In genomic region chr7:77536017-77536412, GRCh38 we compare ENCODE assay signal across 8 cellular contexts. TPM values are rescaled to one million over a fixed set of nuclear protein-coding genes. Genes with fewer than 3 reads are reported as not detected.
DNase-seq lines count a peak whose midpoint lies in the region; ATAC-seq and TF ChIP-seq lines count a peak whose summit lies in the region.

No MANE protein-coding gene starts in this region.

- CTCF ChIA-PET in naive thymus-derived CD4-positive, alpha-beta T cell (lab: Charles Lee) = interaction anchor here (0.7 kb wide), 1 partner anchor 289 kb away, joined by 4 read pairs; no protein-coding TSS in a partner anchor

- peak overlapping the region; percentile 86 for H3K4me3 ChIP-seq in AG09309 (ENCODE audit: control insufficient read depth, low read depth, low read length)
- peak overlapping the region; percentile 62 for H3K4me3 ChIP-seq in Jurkat, Clone E6-1 (ENCODE audit: low read length)
- peak overlapping the region; percentile 90 for H3K4me3 ChIP-seq in coronary artery
- peak overlapping the region; percentile 100 for H3K4me3 ChIP-seq in naive thymus-derived CD4-positive, alpha-beta T cell (ENCODE audit: low read length)

- peaks cover 0 to 8% (median 0%) of the 10 kb centered on the region in 3 experiments for H3K36me3 ChIP-seq in naive thymus-derived CD4-positive, alpha-beta T cell (ENCODE audit: control insufficient read depth in 2 of 3, insufficient read depth in 3 of 3, low read length in 3 of 3)

- peaks cover 0 to 1% (median 0%) of the 10 kb centered on the region in 11 donors for H3K9me3 Mint-ChIP-seq in naive thymus-derived CD4-positive, alpha-beta T cell

- DNase-seq in AG09309 (ENCODE audit: low read depth) = no peak
- no peak for DNase-seq in Jurkat, Clone E6-1 (ENCODE audit: low read depth, low spot score)
- no peak for DNase-seq in coronary artery (ENCODE audit: low spot score)
- no peak for DNase-seq in naive thymus-derived CD4-positive, alpha-beta T cell
- DNase-seq in RPMI8226 = no peak
- no peak for DNase-seq in ureter (ENCODE audit: low spot score)

- no peak for ATAC-seq in naive thymus-derived CD4-positive, alpha-beta T cell
- ATAC-seq in GM21723 (IDR thresholded peaks at IDR 0.05; ENCODE audit: unreplicated experiment) (no peak), HG03354 (IDR thresholded peaks at IDR 0.05; ENCODE audit: poor library complexity, severe bottlenecking, unreplicated experiment) (no peak)

- peaks cover 6 to 36% (median 22%) of the 10 kb centered on the region in 7 donors for H3K4me1 Mint-ChIP-seq in naive thymus-derived CD4-positive, alpha-beta T cell

- no peaks in the 10 kb centered on the region for H3K27me3 ChIP-seq in naive thymus-derived CD4-positive, alpha-beta T cell (ENCODE audit: control insufficient read depth in 2 of 2, insufficient read depth in 2 of 2, low read length in 2 of 2)

- peak overlapping the region in 1 of 2 donors; percentile 99 for H3K27ac ChIP-seq in coronary artery
- peak overlapping the region; percentile 73 for H3K27ac ChIP-seq in naive thymus-derived CD4-positive, alpha-beta T cell (ENCODE audit: low read depth, low read length)

- peaks cover 0 to 8% of the 10 kb centered on the region in 2 donors for H3K4me1 ChIP-seq in naive thymus-derived CD4-positive, alpha-beta T cell (ENCODE audit: control insufficient read depth in 2 of 2, insufficient read depth in 2 of 2, low read length in 2 of 2)

- intact Hi-C loops in naive thymus-derived CD4-positive, alpha-beta T cell (cut with micrococcal nuclease) = loop anchor here (1.0 to 5.0 kb wide), 13 partner anchors 13 to 1369 kb away; partner anchors contain the start of genes CCDC146 (in 2 of the 2), GSAP (in 2 of the 2), PHTF2 (in 2 of the 2) and RSBN1L (in 2 of the 2)

- H3K9me3 ChIP-seq in naive thymus-derived CD4-positive, alpha-beta T cell (ENCODE audit: control insufficient read depth in 2 of 3, low read length in 3 of 3) = no peaks in the 10 kb centered on the region

- TF ChIP-seq CTCF in AG09309 (IDR thresholded peaks at IDR 0.05; ENCODE audit: control insufficient read depth, insufficient read depth, low read depth, low read length, missing control alignments) = no peak
- no peak for TF ChIP-seq CTCF in coronary artery (IDR thresholded peaks at IDR 0.05)

- H3K4me3 Mint-ChIP-seq in naive thymus-derived CD4-positive, alpha-beta T cell = peak overlapping the region; percentile 94 to 99 (median 96)

- peak overlapping the region in 8 of 9 donors; percentile 86 to 97 (median 94) for H3K27ac Mint-ChIP-seq in naive thymus-derived CD4-positive, alpha-beta T cell

- POLR2A ChIA-PET in naive thymus-derived CD4-positive, alpha-beta T cell (lab: Charles Lee) = no interaction called here

- peaks cover 0 to 12% (median 0%) of the 10 kb centered on the region in 5 donors for H3K27me3 Mint-ChIP-seq in naive thymus-derived CD4-positive, alpha-beta T cell

- H3K36me3 Mint-ChIP-seq in naive thymus-derived CD4-positive, alpha-beta T cell = peaks cover 0 to 2% (median 0%) of the 10 kb centered on the region in 5 donors

RNA-seq across cellular contexts. Expression of gene PTPN12, which starts 1.1 kb away (rescaled TPM):
- polyA plus RNA-seq in Jurkat, Clone E6-1 (2012; ENCODE audit: insufficient read depth, insufficient read length) = 1.8 TPM
- total RNA-seq in naive thymus-derived CD4-positive, alpha-beta T cell = 10 to 100 TPM; 19.3 to 50.0 (median 24.2) TPM
- 1 to 10 TPM; 1.4 to 1.5 TPM for polyA plus RNA-seq in naive thymus-derived CD4-positive, alpha-beta T cell
- total RNA-seq in ureter = 72.9 TPM
